Comparison of ENCODE assay signal across 25 cellular contexts in the genomic region with DNA sequence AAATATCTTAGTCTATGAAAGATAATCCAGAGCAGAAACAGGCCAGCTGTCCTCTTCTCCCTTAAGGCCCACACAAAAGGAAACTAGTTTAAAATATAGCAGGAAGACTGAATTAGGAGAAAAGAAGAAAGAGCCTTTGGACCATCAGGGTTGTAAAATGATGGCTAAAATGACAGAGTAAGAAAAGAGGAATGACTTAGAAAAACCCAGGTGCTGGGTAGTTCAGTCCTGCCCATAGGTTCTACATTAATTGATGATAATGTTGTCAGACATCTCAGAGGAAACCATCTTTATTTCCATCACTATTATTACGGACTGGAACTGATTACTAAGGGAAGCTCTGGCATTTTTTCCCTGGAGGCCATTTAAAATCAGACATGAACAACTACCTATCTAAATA.
"Had no signal": no experiment of that assay in that cellular context is flagged by ENCODE, and none has a peak within 500 bp of the region (broad histone marks: within the 10 kb centered on the region; RNA-seq: fewer than 3 reads in every experiment).

No MANE protein-coding gene starts in this region.

- H3K4me3 Mint-ChIP-seq: T-cell; T-helper 1 cell treated with Interleukin-12 subunit alpha and Interleukin-12 subunit beta and Interleukin-4 antibody, amounts not matched to agents 30 μg/mL and 1 μg/mL, for 36 hours had no signal

- H3K9me3 ChIP-seq: Peyer's patch, SJCRH30 had no signal

- ATAC-seq: HepG2, Right ventricle myocardium inferior, T-cell had no signal

- H3K4me2 ChIP-seq: PC-9 had no signal

- FAIRE-seq: HepG2 had no signal

- H3K27ac ChIP-seq: PC-9, Peyer's patch, SJCRH30 had no signal

- H3K27me3 Mint-ChIP-seq: T-cell had no signal

- H3K27ac Mint-ChIP-seq: T-cell; T-helper 1 cell treated with Interleukin-12 subunit alpha and Interleukin-12 subunit beta and Interleukin-4 antibody, amounts not matched to agents 30 μg/mL and 1 μg/mL, for 36 hours had no signal

- H3K27me3 ChIP-seq: Peyer's patch, SJCRH30 had no signal

- H3K36me3 ChIP-seq: Peyer's patch, SJCRH30 had no signal

- H2AFZ ChIP-seq: PC-9 had no signal

- H3K4me3 ChIP-seq: PC-9, Peyer's patch, SJCRH30 had no signal

- DNase-seq: IMR-90, Karpas-422, KG1, MM.1S, NCI-H1092 treated with DMSO at 0.1 percent for 48 hours, NCI-H1436, NCI-H187, NCI-H2029, NCI-H2081 treated with DMSO at 0.1 percent for 48 hours, NCI-H2171, NCI-H345, NCI-H446 treated with DMSO at 0.1 percent for 48 hours, NCI-H524, NCI-H526 treated with DMSO at 0.1 percent for 48 hours, NCI-H748 treated with DMSO at 0.1 percent for 48 hours, OCI-M1, PC-9, Peyer's patch, SHP77 treated with DMSO at 0.1 percent for 48 hours, SJCRH30, SW 1271, T-cell had no signal

- H3K4me1 ChIP-seq: Peyer's patch, SJCRH30 had no signal
